16 cellular contexts compared by ENCODE assay signal in genomic region chr11:71397328-71397860, GRCh38. TPM values are rescaled to one million over a fixed set of nuclear protein-coding genes. Genes with fewer than 3 reads are reported as not detected.
DNase-seq lines count a peak whose midpoint lies in the region; ATAC-seq and TF ChIP-seq lines count a peak whose summit lies in the region.
"Had no signal": no experiment of that assay in that cellular context is flagged by ENCODE, and none has a peak within 500 bp of the region (broad histone marks: within the 10 kb centered on the region; RNA-seq: fewer than 3 reads in every experiment).

No MANE protein-coding gene starts in this region.

- no peak for TF ChIP-seq POLR2A in suprapubic skin (IDR thresholded peaks at IDR 0.05)

- TF ChIP-seq CTCF in HEK293 (tag by site-specific recombination; IDR thresholded peaks at IDR 0.05): no peak
- TF ChIP-seq CTCF in suprapubic skin (IDR thresholded peaks at IDR 0.05): no peak

- H4K20me1 ChIP-seq in BLaER1 treated with 17β-estradiol and CSF1 and Interleukin-3, amounts not matched to agents 10 nM and 100 nM: 0 out of 22 replicates have a peak, but pooled peaks cover 0 to 9% (median 0%) of the 10 kb centered on the region in 11 experiments

- H3K36me3 ChIP-seq in BLaER1 treated with 17β-estradiol and CSF1 and Interleukin-3, amounts not matched to agents 10 nM and 100 nM: no peaks in the 10 kb centered on the region
- H3K36me3 ChIP-seq in HEK293 (ENCODE audit: control insufficient read depth in 2 of 2, insufficient read depth in 1 of 2, low read length in 2 of 2) (no peaks in the 10 kb centered on the region), suprapubic skin (no peaks in the 10 kb centered on the region)
- H3K36me3 ChIP-seq: HAP-1 had no signal

- POLR2A ChIA-PET in HEK293 (lab: Yijun Ruan, JAX): no interaction called here

- H3K9ac ChIP-seq in BLaER1 treated with 17β-estradiol and CSF1 and Interleukin-3, amounts not matched to agents 10 nM and 100 nM: peak overlapping the region in 1 of 11 experiments; percentile 44; a peak in 1 of 22 replicates

- peaks cover 0 to 31% (median 20%) of the 10 kb centered on the region in 10 experiments; a peak in 13 of 20 replicates for H3K4me1 ChIP-seq in BLaER1 treated with 17β-estradiol and CSF1 and Interleukin-3, amounts not matched to agents 10 nM and 100 nM
- H3K4me1 ChIP-seq in HEK293 (ENCODE audit: control insufficient read depth, insufficient read depth, low read length) (no peaks in the 10 kb centered on the region), suprapubic skin (no peaks in the 10 kb centered on the region)
- H3K4me1 ChIP-seq: HAP-1 had no signal

- peak overlapping the region in 9 of 11 experiments; percentile 5 to 76 (median 61); a peak in 16 of 22 replicates for H3K4me2 ChIP-seq in BLaER1 treated with 17β-estradiol and CSF1 and Interleukin-3, amounts not matched to agents 10 nM and 100 nM
- H3K4me2 ChIP-seq: PC-9 had no signal

- no peaks in the 10 kb centered on the region for H3K9me3 ChIP-seq in BLaER1 treated with 17β-estradiol and CSF1 and Interleukin-3, amounts not matched to agents 10 nM and 100 nM (replicated peaks in 1 of 11)
- H3K9me3 ChIP-seq in HEK293 (ENCODE audit: control insufficient read depth, insufficient read depth, low read depth, low read length) (no peaks in the 10 kb centered on the region), suprapubic skin (no peaks in the 10 kb centered on the region)
- H3K9me3 ChIP-seq: HAP-1 had no signal

- ATAC-seq in HG03280 (IDR thresholded peaks at IDR 0.05; ENCODE audit: unreplicated experiment) (no peak), GM21723 (IDR thresholded peaks at IDR 0.05; ENCODE audit: unreplicated experiment) (no peak)

- no peak for TF ChIP-seq EP300 in suprapubic skin (IDR thresholded peaks at IDR 0.05)

- H3K4me3 ChIP-seq in BLaER1 treated with 17β-estradiol and CSF1 and Interleukin-3, amounts not matched to agents 10 nM and 100 nM: no peak overlapping the region
- H3K4me3 ChIP-seq in HEK293 (ENCODE audit: low read depth, low read length) (no peak overlapping the region), suprapubic skin (no peak overlapping the region)
- H3K4me3 ChIP-seq: HAP-1, PC-9 had no signal

- peak overlapping the region in 4 of 11 experiments; percentile 9 to 65 (median 39); a peak in 6 of 22 replicates for H3K27ac ChIP-seq in BLaER1 treated with 17β-estradiol and CSF1 and Interleukin-3, amounts not matched to agents 10 nM and 100 nM
- H3K27ac ChIP-seq in HEK293 (ENCODE audit: extremely low read depth, low read depth, low read length): no peak overlapping the region
- H3K27ac ChIP-seq in suprapubic skin: no peak overlapping the region
- H3K27ac ChIP-seq: PC-9 had no signal

- no peaks in the 10 kb centered on the region for H3K27me3 ChIP-seq in BLaER1 treated with 17β-estradiol and CSF1 and Interleukin-3, amounts not matched to agents 10 nM and 100 nM
- peaks cover 35% of the 10 kb centered on the region for H3K27me3 ChIP-seq in suprapubic skin

- CTCF ChIA-PET in HEK293 (lab: Yijun Ruan, JAX): interaction anchor here (0.6 kb wide), 1 partner anchor 28 kb away, joined by 3 read pairs; no protein-coding TSS in a partner anchor

- DNase-seq in NCI-H1694 treated with DMSO at 0.1 percent for 48 hours (lab: John Stamatoyannopoulos, UW) (peak; percentile 30), NCI-H774 (lab: John Stamatoyannopoulos, UW) (peak; percentile 42), iPS-NIHi11 (ENCODE audit: low spot score) (no peak), suprapubic skin (ENCODE audit: low spot score in 2 of 2) (no peak)
- DNase-seq: ACHN, GF-D8, NCI-H1105 treated with DMSO at 0.1 percent for 48 hours, NCI-H2029 treated with DMSO at 0.1 percent for 48 hours, NCI-H2227 treated with DMSO at 0.1 percent for 48 hours, PC-9, T1000 had no signal

- WGBS in suprapubic skin: 100% methylated on average over 1 of the region's 10 CpGs

TF ChIP-seq in HEK293, 187 proteins besides CTCF, POLR2A, EP300 and RAD21:
- TF ChIP-seq ZNF18 (tag by site-specific recombination; IDR thresholded peaks at IDR 0.05): no peak
- TF ChIP-seq ZNF596 (tag by site-specific recombination; IDR thresholded peaks at IDR 0.05): no peak
- TF ChIP-seq ZIC2 (tag by site-specific recombination; IDR thresholded peaks at IDR 0.05): peak; percentile 65

RNA-seq across cellular contexts. Expression of gene DHCR7, which starts 50.8 kb away (rescaled TPM):
- total RNA-seq in suprapubic skin: 100 to 1,000 TPM in 1 of 4 donors, 10 to 100 TPM in 3; 41.8 to 140 (median 76.7) TPM

RNA-seq across cellular contexts. Expression of gene NADSYN1, which starts 55.6 kb away (rescaled TPM):
- 100 to 1,000 TPM in 1 of 4 donors, 10 to 100 TPM in 3; 51.5 to 120 (median 61.3) TPM for total RNA-seq in suprapubic skin

Comparison
In these comparisons a context has a peak if more than half of its experiments do, and no peak if none do; other contexts are left out.
1. DNase-seq: peak in NCI-H1694 treated with DMSO at 0.1 percent for 48 hours (single experiment) and NCI-H774 (single experiment); none in iPS-NIHi11 (single experiment) and suprapubic skin (0 of 2).